12 cellular contexts compared by ENCODE assay signal in the genomic region with DNA sequence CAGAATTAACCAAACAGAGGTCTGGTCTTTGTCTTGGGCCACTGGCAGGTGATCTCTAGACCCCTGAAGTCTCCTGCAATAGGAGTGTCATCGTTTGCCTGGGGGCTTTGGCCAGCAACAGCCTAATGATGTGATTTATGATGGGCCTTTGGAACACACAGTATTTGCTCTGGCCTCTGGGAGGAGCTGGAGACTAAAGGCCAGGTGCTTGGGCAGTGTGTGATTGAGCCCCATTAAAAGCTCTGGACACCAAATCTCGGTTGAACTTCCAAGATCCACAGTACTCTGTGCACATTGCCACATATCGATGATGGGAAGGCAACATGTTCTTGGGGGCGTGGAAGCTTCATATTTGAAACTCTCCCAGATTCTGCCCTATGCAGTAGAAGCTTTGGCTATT. TPM values are rescaled to one million over a fixed set of nuclear protein-coding genes. Genes with fewer than 3 reads are reported as not detected.
DNase-seq lines count a peak whose midpoint lies in the region; ATAC-seq and TF ChIP-seq lines count a peak whose summit lies in the region.
"Had no signal": no experiment of that assay in that cellular context is flagged by ENCODE, and none has a peak within 500 bp of the region (broad histone marks: within the 10 kb centered on the region; RNA-seq: fewer than 3 reads in every experiment).

No MANE protein-coding gene starts in this region.

- no peaks in the 10 kb centered on the region for H4K20me1 ChIP-seq in SK-N-SH (ENCODE audit: insufficient read depth)
- H4K20me1 ChIP-seq: BLaER1 had no signal

- TF ChIP-seq CTCF in SK-N-SH (IDR thresholded peaks at IDR 0.05) (peak; percentile 26; the same call in 1 of the 2 replicates), GM10266 (IDR thresholded peaks at IDR 0.05; ENCODE audit: control insufficient read depth, insufficient read depth, low read depth, missing control alignments) (no peak)

- no peak overlapping the region for H3K27ac Mint-ChIP-seq in activated CD4-positive, alpha-beta T cell treated with anti-CD3 and anti-CD28 coated beads for 36 hours
- H3K27ac Mint-ChIP-seq: activated naive CD8-positive, alpha-beta T cell treated with anti-CD3 and anti-CD28 coated beads, Interleukin-2, amount 10 ng/mL, durations not matched to agents 7 days and 5 days had no signal

- H3K36me3 Mint-ChIP-seq in activated CD4-positive, alpha-beta T cell treated with anti-CD3 and anti-CD28 coated beads for 36 hours (ENCODE audit: low read depth) = no peaks in the 10 kb centered on the region
- H3K36me3 Mint-ChIP-seq: activated naive CD8-positive, alpha-beta T cell treated with anti-CD3 and anti-CD28 coated beads, Interleukin-2, amount 10 ng/mL, durations not matched to agents 7 days and 5 days; naive thymus-derived CD8-positive, alpha-beta T cell had no signal

- no peaks in the 10 kb centered on the region for H3K9me2 ChIP-seq in SK-N-SH

- DNase-seq in SK-N-SH (no peak), SJCRH30 (peak; percentile 14 to 56), iPS-NIHi7 (ENCODE audit: extremely low spot score) (peak; percentile 46), aorta (no peak), GM10266 (ENCODE audit: extremely low spot score) (no peak)
- no peak for DNase-seq in activated CD4-positive, alpha-beta T cell treated with anti-CD3 and anti-CD28 coated beads for 36 hours
- DNase-seq: activated naive CD8-positive, alpha-beta T cell treated with anti-CD3 and anti-CD28 coated beads, Interleukin-2, amount 10 ng/mL, durations not matched to agents 7 days and 5 days; naive thymus-derived CD8-positive, alpha-beta T cell; NCI-H2171 had no signal

- TF ChIP-seq EP300 in SK-N-SH (IDR thresholded peaks at IDR 0.05; ENCODE audit: borderline replicate concordance in 1 of 2, low read depth in 1 of 2, low read length in 1 of 2) = no peak

- WGBS in SK-N-SH (ENCODE audit: low lambda C conversion rate) = 26% methylated on average over 4 of the region's 4 CpGs
- 54 to 56% methylated on average over 4 of the region's 4 CpGs for WGBS in aorta, 2 donors

- no peaks in the 10 kb centered on the region for H3K9me3 Mint-ChIP-seq in activated CD4-positive, alpha-beta T cell treated with anti-CD3 and anti-CD28 coated beads for 36 hours (ENCODE audit: low read depth)

- no peak overlapping the region for H3K4me3 Mint-ChIP-seq in activated CD4-positive, alpha-beta T cell treated with anti-CD3 and anti-CD28 coated beads for 36 hours
- H3K4me3 Mint-ChIP-seq: activated naive CD8-positive, alpha-beta T cell treated with anti-CD3 and anti-CD28 coated beads, Interleukin-2, amount 10 ng/mL, durations not matched to agents 7 days and 5 days had no signal

- no peak for ATAC-seq in SK-N-SH treated with all-trans-retinoic acid at 6 μM for 48 hours
- ATAC-seq in aorta (ENCODE audit: low FRiP score) = peak; percentile 15
- no peak for ATAC-seq in GM19351 (IDR thresholded peaks at IDR 0.05; ENCODE audit: unreplicated experiment)
- ATAC-seq in activated CD4-positive, alpha-beta T cell treated with anti-CD3 and anti-CD28 coated beads for 36 hours = no peak
- ATAC-seq: naive thymus-derived CD8-positive, alpha-beta T cell had no signal

- H3K27ac ChIP-seq in SK-N-SH (ENCODE audit: low read depth in 2 of 2, low read length in 1 of 2) = no peak overlapping the region
- H3K27ac ChIP-seq in SJCRH30 = no peak overlapping the region
- H3K27ac ChIP-seq in aorta (ENCODE audit: low read depth in 1 of 2, low read length in 2 of 2) = no peak overlapping the region
- H3K27ac ChIP-seq: BLaER1 had no signal

- peaks cover 5% of the 10 kb centered on the region for H3K4me1 Mint-ChIP-seq in activated CD4-positive, alpha-beta T cell treated with anti-CD3 and anti-CD28 coated beads for 36 hours

- intact Hi-C loops in aorta (cut with DNase I) = no loop called here
- intact Hi-C loops in activated CD4-positive, alpha-beta T cell treated with anti-CD3 and anti-CD28 coated beads for 36 hours (cut with DNase I, micrococcal nuclease) = no loop called here

- CTCF ChIA-PET in SK-N-SH (lab: Yijun Ruan, JAX) = interaction anchor here (1.5 to 2.1 kb wide), 3 partner anchors 9 to 509 kb away, joined by 5 to 8 read pairs (median 6); no protein-coding TSS in a partner anchor
- CTCF ChIA-PET in activated CD4-positive, alpha-beta T cell treated with anti-CD3 and anti-CD28 coated beads for 36 hours (lab: Charles Lee) = interaction anchor here (1.0 kb wide), 2 partner anchors 19 to 41 kb away, joined by 3 read pairs; no protein-coding TSS in a partner anchor

- H3K9me3 ChIP-seq in SK-N-SH (no peaks in the 10 kb centered on the region), SJCRH30 (replicated peaks) (0 out of 2 replicates have a peak, but pooled peaks cover 3% of the 10 kb centered on the region), aorta (ENCODE audit: control insufficient read depth, low read length) (no peaks in the 10 kb centered on the region)
- H3K9me3 ChIP-seq: BLaER1 had no signal

- peak; percentile 33; the same call in 1 of the 2 replicates for TF ChIP-seq RAD21 in SK-N-SH (IDR thresholded peaks at IDR 0.05; ENCODE audit: low read length)

- H3K36me3 ChIP-seq in SK-N-SH (replicated peaks in 1 of 2; ENCODE audit: control insufficient read depth in 1 of 2, insufficient read depth in 2 of 2, low read length in 1 of 2) (no peaks in the 10 kb centered on the region), SJCRH30 (no peaks in the 10 kb centered on the region), aorta (ENCODE audit: control insufficient read depth in 1 of 2, insufficient read depth in 2 of 2, low read length in 1 of 2) (no peaks in the 10 kb centered on the region)
- H3K36me3 ChIP-seq: BLaER1 had no signal

- no peak overlapping the region for H2AFZ ChIP-seq in SK-N-SH (ENCODE audit: low read depth)

- no peaks in the 10 kb centered on the region for H3F3A ChIP-seq in SK-N-SH (replicated peaks; ENCODE audit: insufficient read depth)

- H3K4me1 ChIP-seq in SK-N-SH (ENCODE audit: control insufficient read depth in 1 of 2, insufficient read depth in 2 of 2, low read depth in 1 of 2, low read length in 1 of 2) (no peaks in the 10 kb centered on the region), SJCRH30 (no peaks in the 10 kb centered on the region), aorta (ENCODE audit: control insufficient read depth in 1 of 2, insufficient read depth in 2 of 2, low read length in 2 of 2) (no peaks in the 10 kb centered on the region)

- H3K79me2 ChIP-seq in SK-N-SH (ENCODE audit: insufficient read depth) = no peaks in the 10 kb centered on the region

- H3K4me3 ChIP-seq in SK-N-SH (ENCODE audit: low read depth in 2 of 2, low read length in 1 of 2) (no peak overlapping the region), SJCRH30 (no peak overlapping the region), aorta (ENCODE audit: low read length in 2 of 2) (no peak overlapping the region)
- H3K4me3 ChIP-seq: BLaER1 had no signal

- POLR2A ChIA-PET in SK-N-SH (lab: Yijun Ruan, JAX) = no interaction called here
- POLR2A ChIA-PET in activated CD4-positive, alpha-beta T cell treated with anti-CD3 and anti-CD28 coated beads for 36 hours (lab: Charles Lee) = interaction anchor here (0.6 kb wide), 1 partner anchor 19 kb away, joined by 3 read pairs; no protein-coding TSS in a partner anchor

- H3K27me3 Mint-ChIP-seq in activated CD4-positive, alpha-beta T cell treated with anti-CD3 and anti-CD28 coated beads for 36 hours = no peaks in the 10 kb centered on the region

- H3K27me3 ChIP-seq in SK-N-SH (ENCODE audit: insufficient read depth) = peaks cover 7% of the 10 kb centered on the region; the same call in 1 of the 2 replicates
- H3K27me3 ChIP-seq in SJCRH30 = no peaks in the 10 kb centered on the region
- H3K27me3 ChIP-seq in aorta (ENCODE audit: control insufficient read depth in 1 of 2, insufficient read depth in 2 of 2, low read length in 1 of 2) = no peaks in the 10 kb centered on the region
- H3K27me3 ChIP-seq: BLaER1 had no signal

- no peak overlapping the region for H3K4me2 ChIP-seq in SK-N-SH
- H3K4me2 ChIP-seq: BLaER1 had no signal

- no peak overlapping the region for H3K9ac ChIP-seq in SK-N-SH
- H3K9ac ChIP-seq: BLaER1 had no signal

TF ChIP-seq in SK-N-SH, 30 proteins besides CTCF, POLR2A, EP300 and RAD21 (continues in another document):
- TF ChIP-seq, protein P1, sequence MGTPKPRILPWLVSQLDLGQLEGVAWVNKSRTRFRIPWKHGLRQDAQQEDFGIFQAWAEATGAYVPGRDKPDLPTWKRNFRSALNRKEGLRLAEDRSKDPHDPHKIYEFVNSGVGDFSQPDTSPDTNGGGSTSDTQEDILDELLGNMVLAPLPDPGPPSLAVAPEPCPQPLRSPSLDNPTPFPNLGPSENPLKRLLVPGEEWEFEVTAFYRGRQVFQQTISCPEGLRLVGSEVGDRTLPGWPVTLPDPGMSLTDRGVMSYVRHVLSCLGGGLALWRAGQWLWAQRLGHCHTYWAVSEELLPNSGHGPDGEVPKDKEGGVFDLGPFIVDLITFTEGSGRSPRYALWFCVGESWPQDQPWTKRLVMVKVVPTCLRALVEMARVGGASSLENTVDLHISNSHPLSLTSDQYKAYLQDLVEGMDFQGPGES (IDR thresholded peaks at IDR 0.05; ENCODE audit: low read depth, low read length) = no peak
- TF ChIP-seq POLR2AphosphoS5 (IDR thresholded peaks at IDR 0.05; ENCODE audit: low read depth, low read length) = no peak
- TF ChIP-seq FOXJ3 (CRISPR knock-in tag; IDR thresholded peaks at IDR 0.05) = no peak

TF ChIP-seq in SK-N-SH treated with all-trans-retinoic acid at 6 μM for 48 hours, 23 proteins besides CTCF, POLR2A, EP300 and RAD21 (continues in another document):
- TF ChIP-seq ZC3H10 (CRISPR knock-in tag; IDR thresholded peaks at IDR 0.05) = no peak
- TF ChIP-seq ZFP30 (CRISPR knock-in tag; IDR thresholded peaks at IDR 0.05) = no peak
- TF ChIP-seq, protein P2, sequence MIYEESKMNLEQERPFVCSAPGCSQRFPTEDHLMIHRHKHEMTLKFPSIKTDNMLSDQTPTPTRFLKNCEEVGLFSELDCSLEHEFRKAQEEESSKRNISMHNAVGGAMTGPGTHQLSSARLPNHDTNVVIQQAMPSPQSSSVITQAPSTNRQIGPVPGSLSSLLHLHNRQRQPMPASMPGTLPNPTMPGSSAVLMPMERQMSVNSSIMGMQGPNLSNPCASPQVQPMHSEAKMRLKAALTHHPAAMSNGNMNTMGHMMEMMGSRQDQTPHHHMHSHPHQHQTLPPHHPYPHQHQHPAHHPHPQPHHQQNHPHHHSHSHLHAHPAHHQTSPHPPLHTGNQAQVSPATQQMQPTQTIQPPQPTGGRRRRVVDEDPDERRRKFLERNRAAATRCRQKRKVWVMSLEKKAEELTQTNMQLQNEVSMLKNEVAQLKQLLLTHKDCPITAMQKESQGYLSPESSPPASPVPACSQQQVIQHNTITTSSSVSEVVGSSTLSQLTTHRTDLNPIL (CRISPR knock-in tag; IDR thresholded peaks at IDR 0.05; ENCODE audit: low read depth) = no peak
- no peak for TF ChIP-seq ARNTL (CRISPR knock-in tag; IDR thresholded peaks at IDR 0.05; ENCODE audit: borderline replicate concordance, low read depth)
- TF ChIP-seq TCF4 (CRISPR knock-in tag; IDR thresholded peaks at IDR 0.05; ENCODE audit: borderline replicate concordance) = no peak

RNA-seq across cellular contexts. Expression of a gene that starts 32.0 kb away (rescaled TPM):
- 0.02 TPM in 1 of 2 replicates, not detected in the other for polyA plus RNA-seq in SK-N-SH (2012; rRNA removed)
- 0.01 and 0.22 TPM in 2 replicates for polyA plus RNA-seq in SK-N-SH (2012; cell fraction: cytosol; rRNA removed)
- polyA plus RNA-seq in SK-N-SH (2012; cell fraction: nucleus; rRNA removed) = 0.04 and 0.14 TPM in 2 replicates
- 0.06 and 0.10 TPM in 2 replicates for total RNA-seq in SJCRH30 (2014; rRNA removed; shearing (Covaris generic))
- 10 to 100 TPM in 1 of 2 donors, 1 to 10 TPM in 1; 4.9 to 20.9 TPM for total RNA-seq in aorta
- 1 to 10 TPM in 1 of 2 donors, under 1 TPM in 1; 0.20 to 2.0 TPM for polyA plus RNA-seq in aorta
- under 1 TPM; 0.21 to 0.56 TPM for total RNA-seq in activated CD4-positive, alpha-beta T cell treated with anti-CD3 and anti-CD28 coated beads for 36 hours

Comparison
In these comparisons a context has a peak if more than half of its experiments do, and no peak if none do; other contexts are left out.
1. DNase-seq: peak in SJCRH30 (2 of 2) and iPS-NIHi7 (single experiment); none in SK-N-SH (single experiment), aorta (0 of 2), GM10266 (single experiment) and activated CD4-positive, alpha-beta T cell treated with anti-CD3 and anti-CD28 coated beads for 36 hours (single experiment).